Comparison of ENCODE assay signal across 8 cellular contexts in the genomic region with DNA sequence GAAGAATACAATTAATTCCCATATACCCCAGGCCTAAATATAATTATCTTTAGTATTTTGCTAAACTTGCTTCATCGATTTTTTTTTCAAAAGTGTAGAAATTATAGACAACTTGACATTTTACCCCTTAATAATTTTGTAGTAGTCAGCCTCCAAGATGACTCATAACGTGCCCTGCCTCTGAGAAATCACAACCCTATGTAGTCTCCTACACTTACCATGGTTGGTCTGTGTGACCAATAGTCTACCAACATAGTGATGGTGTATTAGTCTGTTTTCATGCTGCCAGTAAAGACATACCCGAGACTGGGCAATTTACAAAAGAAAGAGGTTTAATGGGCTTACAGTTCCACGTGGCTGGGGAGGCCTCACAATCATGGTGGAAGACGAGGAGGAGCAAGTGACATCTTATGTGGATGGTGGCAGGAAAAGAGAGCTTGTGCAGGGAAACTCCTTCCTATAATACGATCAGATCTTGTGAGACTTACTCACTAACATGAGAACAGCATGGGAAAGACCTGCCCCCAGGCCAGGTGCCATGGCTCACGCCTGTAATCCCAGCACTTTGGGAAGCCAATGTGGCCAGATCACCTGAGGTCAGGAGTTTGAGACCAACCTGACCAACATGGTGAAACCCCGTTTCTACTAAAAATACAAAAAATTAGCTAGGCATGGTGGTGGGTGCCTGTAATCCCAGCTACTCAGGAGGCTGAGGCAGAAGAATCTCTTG. TPM values are rescaled to one million over a fixed set of nuclear protein-coding genes. Genes with fewer than 3 reads are reported as not detected.
DNase-seq lines count a peak whose midpoint lies in the region; ATAC-seq and TF ChIP-seq lines count a peak whose summit lies in the region.
"Not testable (repeated sequence)": the region's sequence is repeated elsewhere in the genome, so short reads cannot be mapped to it uniquely, and the experiment has no call there.

No MANE protein-coding gene starts in this region.

- TF ChIP-seq POLR2A in gastrocnemius medialis (IDR thresholded peaks at IDR 0.05), result not testable (repeated sequence)

- H3K36me3 Mint-ChIP-seq in activated CD8-positive, alpha-beta T cell treated with anti-CD3 and anti-CD28 coated beads for 36 hours (ENCODE audit: low read depth); dendritic cell treated with granulocyte-macrophage colony-stimulating factor and Interleukin-4, amounts not matched to agents 40 ng/mL and 50 ng/mL, for 4 days (ENCODE audit: low read depth): not testable (repeated sequence)

- not testable (repeated sequence) for H3K9ac ChIP-seq in GM23248

- H3F3A ChIP-seq in GM23248 (ENCODE audit: insufficient read depth), result peaks cover 16% of the 10 kb centered on the region; the same call in 1 of the 2 replicates

- H3K4me2 ChIP-seq in GM23248 (ENCODE audit: unreplicated experiment), result peak overlapping the region; percentile 5

- POLR2A ChIA-PET in activated CD8-positive, alpha-beta T cell treated with anti-CD3 and anti-CD28 coated beads for 36 hours (lab: Charles Lee), result interaction anchor here (0.9 kb wide), 1 partner anchor 20 kb away, joined by 4 read pairs; no protein-coding TSS in a partner anchor

- not testable (repeated sequence) for H3K9me3 ChIP-seq in GM23248 (ENCODE audit: low read depth); gastrocnemius medialis

- 66 to 71% methylated on average over 8 of the region's 8 CpGs for WGBS in GM23248 (ENCODE audit: low coverage in 1 of 2, low lambda C conversion rate in 2 of 2, missing lambda C conversion rate in 2 of 2), 2 experiments

- peak; percentile 70 for DNase-seq in GM23248
- peak; percentile 77 for DNase-seq in M059J (ENCODE audit: low read depth)
- peak; percentile 22 for DNase-seq in activated CD8-positive, alpha-beta T cell treated with anti-CD3 and anti-CD28 coated beads for 36 hours
- not testable (repeated sequence) for DNase-seq in gastrocnemius medialis

- not testable (repeated sequence) for H4K20me1 ChIP-seq in GM23248 (ENCODE audit: insufficient read depth)

- not testable (repeated sequence) for H3K9me2 ChIP-seq in GM23248 (ENCODE audit: insufficient read depth)

- H3K79me2 ChIP-seq in GM23248 (ENCODE audit: insufficient read depth), result not testable (repeated sequence)

- H3K27me3 ChIP-seq in GM23248 (replicated peaks; ENCODE audit: insufficient read depth); gastrocnemius medialis: not testable (repeated sequence)

- TF ChIP-seq CTCF in C4-2B (conservative IDR thresholded peaks at IDR 0.05); activated CD8-positive, alpha-beta T cell treated with anti-CD3 and anti-CD28 coated beads for 36 hours (IDR thresholded peaks at IDR 0.05); gastrocnemius medialis (IDR thresholded peaks at IDR 0.05 in 4 of 5, conservative IDR thresholded peaks at IDR 0.05 in 1 of 5): not testable (repeated sequence)

- not testable (repeated sequence) for H3K4me1 Mint-ChIP-seq in activated CD8-positive, alpha-beta T cell treated with anti-CD3 and anti-CD28 coated beads for 36 hours (ENCODE audit: low read depth)
- H3K4me1 Mint-ChIP-seq in dendritic cell treated with granulocyte-macrophage colony-stimulating factor and Interleukin-4, amounts not matched to agents 40 ng/mL and 50 ng/mL, for 4 days (ENCODE audit: low read depth), result peaks cover 25% of the 10 kb centered on the region

- peak; percentile 75 for ATAC-seq in GM18907 (IDR thresholded peaks at IDR 0.05; ENCODE audit: unreplicated experiment)
- peak; percentile 59 for ATAC-seq in HG03095 (IDR thresholded peaks at IDR 0.05; ENCODE audit: unreplicated experiment)
- ATAC-seq in activated CD8-positive, alpha-beta T cell treated with anti-CD3 and anti-CD28 coated beads for 36 hours, result peak; percentile 64
- ATAC-seq in gastrocnemius medialis, result not testable (repeated sequence)

- H2AFZ ChIP-seq in GM23248, result not testable (repeated sequence)

- H3K4me3 ChIP-seq in GM23248, gastrocnemius medialis: not testable (repeated sequence)

- H3K27ac Mint-ChIP-seq in activated CD8-positive, alpha-beta T cell treated with anti-CD3 and anti-CD28 coated beads for 36 hours, result not testable (repeated sequence)
- H3K27ac Mint-ChIP-seq in dendritic cell treated with granulocyte-macrophage colony-stimulating factor and Interleukin-4, amounts not matched to agents 40 ng/mL and 50 ng/mL, for 4 days, result peak overlapping the region; percentile 40

- peaks cover 22% of the 10 kb centered on the region for H3K4me1 ChIP-seq in GM23248 (ENCODE audit: insufficient read depth)
- peaks cover 37 to 41% of the 10 kb centered on the region in 2 donors for H3K4me1 ChIP-seq in gastrocnemius medialis

- CTCF ChIA-PET in activated CD8-positive, alpha-beta T cell treated with anti-CD3 and anti-CD28 coated beads for 36 hours (lab: Charles Lee), result interaction anchor here (3.0 kb wide), 1 partner anchor 27 kb away, joined by 8 read pairs; no protein-coding TSS in a partner anchor

- in situ Hi-C loops in GM23248 (cut with MboI); gastrocnemius medialis (cut with MboI; ENCODE audit: low sequenced_read_pairs in 4 of 4): not testable (repeated sequence)

- H3K27ac ChIP-seq in C4-2B, result peak overlapping the region; percentile 82
- 0 out of 2 replicates have a peak overlapping the region, but pooled peaks have one; percentile 7 for H3K27ac ChIP-seq in GM23248
- peak overlapping the region; percentile 91 to 98 (median 94) for H3K27ac ChIP-seq in gastrocnemius medialis

- peaks cover 23% of the 10 kb centered on the region for H3K27me3 Mint-ChIP-seq in activated CD8-positive, alpha-beta T cell treated with anti-CD3 and anti-CD28 coated beads for 36 hours
- H3K27me3 Mint-ChIP-seq in dendritic cell treated with granulocyte-macrophage colony-stimulating factor and Interleukin-4, amounts not matched to agents 40 ng/mL and 50 ng/mL, for 4 days, result peaks cover 23% of the 10 kb centered on the region

- not testable (repeated sequence) for H3K9me3 Mint-ChIP-seq in activated CD8-positive, alpha-beta T cell treated with anti-CD3 and anti-CD28 coated beads for 36 hours; dendritic cell treated with granulocyte-macrophage colony-stimulating factor and Interleukin-4, amounts not matched to agents 40 ng/mL and 50 ng/mL, for 4 days

- H3K4me3 Mint-ChIP-seq in activated CD8-positive, alpha-beta T cell treated with anti-CD3 and anti-CD28 coated beads for 36 hours; dendritic cell treated with granulocyte-macrophage colony-stimulating factor and Interleukin-4, amounts not matched to agents 40 ng/mL and 50 ng/mL, for 4 days: not testable (repeated sequence)

- intact Hi-C loops in activated CD8-positive, alpha-beta T cell treated with anti-CD3 and anti-CD28 coated beads for 36 hours (cut with micrococcal nuclease); dendritic cell treated with granulocyte-macrophage colony-stimulating factor and Interleukin-4, amounts not matched to agents 40 ng/mL and 50 ng/mL, for 4 days (cut with micrococcal nuclease); gastrocnemius medialis (cut with DNase I; ENCODE audit: low total_unique reads): not testable (repeated sequence)

- H3K36me3 ChIP-seq in GM23248 (ENCODE audit: low read depth); gastrocnemius medialis: not testable (repeated sequence)

RNA-seq across cellular contexts. Expression of gene CMBL, which starts 3.3 kb away (rescaled TPM):
- 4.0 and 4.2 TPM in 2 replicates for total RNA-seq in GM23248 (2014; rRNA removed; shearing (Covaris generic))
- polyA plus RNA-seq in GM23248 (2016; fragmentation: Nextera tagmentation; extraction: Ambion mirVana), result 14.6 and 16.0 TPM in 2 replicates
- total RNA-seq in M059J (2014; rRNA removed; shearing (Covaris generic)), result 6.6 and 11.4 TPM in 2 replicates
- 1 to 10 TPM; 1.2 to 1.4 TPM for total RNA-seq in activated CD8-positive, alpha-beta T cell treated with anti-CD3 and anti-CD28 coated beads for 36 hours
- total RNA-seq in gastrocnemius medialis, result 10 to 100 TPM in 3 of 4 donors, 1 to 10 TPM in 1; 7.8 to 46.7 (median 35.6) TPM

RNA-seq across cellular contexts. Expression of gene MARCHF6, which starts 42.5 kb away (rescaled TPM):
- 44.9 and 56.4 TPM in 2 replicates for total RNA-seq in GM23248 (2014; rRNA removed; shearing (Covaris generic))
- polyA plus RNA-seq in GM23248 (2016; fragmentation: Nextera tagmentation; extraction: Ambion mirVana), result 97.5 and 105 TPM in 2 replicates
- 37.9 and 59.1 TPM in 2 replicates for total RNA-seq in M059J (2014; rRNA removed; shearing (Covaris generic))
- 10 to 100 TPM; 92.8 to 95.6 TPM for total RNA-seq in activated CD8-positive, alpha-beta T cell treated with anti-CD3 and anti-CD28 coated beads for 36 hours
- total RNA-seq in gastrocnemius medialis, result 100 to 1,000 TPM; 139 to 173 (median 146) TPM

Comparison
In these comparisons a context has a peak if more than half of its experiments do, and no peak if none do; other contexts are left out.
1. H3K27ac ChIP-seq: peak in every context shown above with its lines; median percentile 94 in gastrocnemius medialis; 82 in C4-2B; 7 in GM23248.